ENCODE assay signal across 8 cellular contexts in the genomic region with DNA sequence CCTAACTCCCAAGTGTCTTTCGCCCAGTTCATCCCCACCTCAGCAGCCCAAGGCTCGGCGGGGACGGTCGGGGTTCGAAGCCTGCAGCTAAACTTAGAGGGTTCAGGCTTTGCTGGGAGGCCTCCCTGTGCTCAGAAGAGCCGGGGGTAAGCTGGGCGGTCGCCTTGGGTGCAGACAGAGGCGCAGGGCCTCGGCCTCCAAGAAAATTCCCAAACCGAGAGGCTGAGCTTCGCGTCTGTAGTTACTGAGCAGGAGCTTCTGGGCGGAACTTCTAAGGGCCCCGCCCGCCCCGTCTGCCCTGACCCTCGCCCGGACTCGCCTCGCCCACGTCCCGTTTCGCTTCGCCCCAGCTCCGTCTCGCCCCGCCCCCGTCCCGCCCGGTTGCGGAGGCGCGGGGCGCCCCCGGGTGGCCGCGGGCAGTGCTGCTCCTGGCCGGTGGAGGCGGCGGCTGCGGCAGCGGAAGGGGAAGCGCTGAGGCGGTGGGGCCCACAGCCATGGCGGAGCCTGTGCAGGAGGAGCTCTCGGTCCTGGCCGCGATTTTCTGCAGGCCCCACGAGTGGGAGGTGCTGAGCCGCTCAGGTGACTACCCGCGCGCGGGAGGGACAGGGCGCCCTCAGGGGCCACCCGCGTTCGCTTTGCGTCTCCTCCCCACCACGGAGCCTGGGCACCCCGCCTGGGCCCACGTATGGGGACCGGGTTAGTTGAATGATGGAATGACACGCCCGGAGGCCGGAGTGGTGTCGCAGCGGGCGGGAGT. TPM values are rescaled to one million over a fixed set of nuclear protein-coding genes. Genes with fewer than 3 reads are reported as not detected.
DNase-seq lines count a peak whose midpoint lies in the region; ATAC-seq and TF ChIP-seq lines count a peak whose summit lies in the region.

A gene with protein sequence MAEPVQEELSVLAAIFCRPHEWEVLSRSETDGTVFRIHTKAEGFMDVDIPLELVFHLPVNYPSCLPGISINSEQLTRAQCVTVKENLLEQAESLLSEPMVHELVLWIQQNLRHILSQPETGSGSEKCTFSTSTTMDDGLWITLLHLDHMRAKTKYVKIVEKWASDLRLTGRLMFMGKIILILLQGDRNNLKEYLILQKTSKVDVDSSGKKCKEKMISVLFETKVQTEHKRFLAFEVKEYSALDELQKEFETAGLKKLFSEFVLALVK (plus strand): TSS at position 474 of the 757 bp plus-strand sequence. CDS start 21 bp downstream, at position 495.

- DNase-seq in EL (peak; percentile 93), RKO (ENCODE audit: low spot score) (peak; percentile 91), fibroblast of lung (ENCODE audit: low read depth in 2 of 2) (peak; percentile 85 to 88), natural killer cell (peak; percentile 92)
- peak; percentile 88 to 89 for DNase-seq in activated T-helper 1 cell treated with anti-CD3 and anti-CD28 coated beads, Interleukin-2, amount 50 U/mL, for 16 hours (ENCODE audit: low read depth in 1 of 2, low spot score in 1 of 2)
- peak; percentile 89 for DNase-seq in stimulated activated naive CD4-positive, alpha-beta T cell treated with Interleukin-2 at 50 U/mL for 16 hours (lab: John Stamatoyannopoulos, UW)

- intact Hi-C loops in natural killer cell (cut with micrococcal nuclease): loop anchor here (2.0 to 5.0 kb wide), 2 partner anchors 161 to 817 kb away; a partner anchor contains a TSS

- peaks cover 19 to 31% of the 10 kb centered on the region in 2 donors for H3K4me1 Mint-ChIP-seq in natural killer cell

- H3K4me2 ChIP-seq in KMS-11: peak within 1 kb of the TSS; percentile 54
- peak within 1 kb of the TSS; percentile 94 for H3K4me2 ChIP-seq in fibroblast of lung (ENCODE audit: extremely low read depth, insufficient read depth, low read length)

- H3K79me2 ChIP-seq in KMS-11 (ENCODE audit: insufficient read depth, low read depth) (no peaks in the 10 kb centered on the region), fibroblast of lung (ENCODE audit: control insufficient read depth, insufficient read depth, low read length) (peaks cover 6% of the 10 kb centered on the region)

- H2AFZ ChIP-seq in KMS-11 (ENCODE audit: low read depth): peak within 1 kb of the TSS; percentile 85
- H2AFZ ChIP-seq in fibroblast of lung (ENCODE audit: low read length): peak within 1 kb of the TSS; percentile 96

- no peaks in the 10 kb centered on the region for H3K9me3 ChIP-seq in fibroblast of lung (ENCODE audit: control insufficient read depth, insufficient read depth, low read depth, low read length)

- peak within 1 kb of the TSS; percentile 69; the same call in 1 of the 2 replicates for H3K9ac ChIP-seq in KMS-11
- peak within 1 kb of the TSS; percentile 84 for H3K9ac ChIP-seq in fibroblast of lung (ENCODE audit: insufficient read depth, low read length)

- H3K27ac ChIP-seq in KMS-11 (0 out of 2 replicates have a peak within 1 kb of the TSS, but pooled peaks have one; percentile 13), fibroblast of lung (ENCODE audit: insufficient read depth, low read length) (peak within 1 kb of the TSS; percentile 77)

- H4K20me1 ChIP-seq in KMS-11 (ENCODE audit: insufficient read depth) (no peaks in the 10 kb centered on the region), fibroblast of lung (ENCODE audit: control insufficient read depth, extremely low read depth, insufficient read depth, low read length) (no peaks in the 10 kb centered on the region)

- peaks cover 19 to 24% of the 10 kb centered on the region in 2 donors for H3K27me3 Mint-ChIP-seq in natural killer cell (ENCODE audit: low read depth in 2 of 2)

- peak within 1 kb of the TSS; percentile 91 for H3K4me3 Mint-ChIP-seq in natural killer cell

- H3K36me3 ChIP-seq in KMS-11 (ENCODE audit: insufficient read depth): no peaks in the 10 kb centered on the region
- H3K36me3 ChIP-seq in fibroblast of lung (ENCODE audit: control insufficient read depth, insufficient read depth, low read length): no peaks in the 10 kb centered on the region

- no peaks in the 10 kb centered on the region for H3K27me3 ChIP-seq in KMS-11 (ENCODE audit: insufficient read depth, low read depth)
- H3K27me3 ChIP-seq in fibroblast of lung (ENCODE audit: control insufficient read depth, insufficient read depth, low read length): no peaks in the 10 kb centered on the region

- peak within 1 kb of the TSS; percentile 40 for H3K4me3 ChIP-seq in KMS-11 (IDR thresholded peaks at IDR 0.05; ENCODE audit: insufficient read depth, low read depth, low read length)
- peak within 1 kb of the TSS; percentile 85 to 89 (median 88) for H3K4me3 ChIP-seq in fibroblast of lung (replicated peaks in 1 of 4; ENCODE audit: control extremely low read depth in 1 of 4, insufficient read depth in 1 of 4, low read depth in 3 of 4, low read length in 4 of 4)

- ATAC-seq in GM21786 (IDR thresholded peaks at IDR 0.05; ENCODE audit: unreplicated experiment) (peak; percentile 95), natural killer cell (peak; percentile 94 to 98 (median 94))

- peak within 1 kb of the TSS; percentile 76 to 83 for H3K27ac Mint-ChIP-seq in natural killer cell

- peaks cover 5% of the 10 kb centered on the region for H3K4me1 ChIP-seq in KMS-11 (ENCODE audit: low read depth, poor library complexity, severe bottlenecking)
- H3K4me1 ChIP-seq in fibroblast of lung (ENCODE audit: control insufficient read depth, extremely low read depth, insufficient read depth, low read length): peaks cover 4% of the 10 kb centered on the region

- 0 out of 2 replicates have a peak, but pooled peaks have one; percentile 39 for TF ChIP-seq CTCF in KMS-11 (conservative IDR thresholded peaks at IDR 0.05; ENCODE audit: low read depth, low read length)
- TF ChIP-seq CTCF in fibroblast of lung (conservative IDR thresholded peaks at IDR 0.05 in 1 of 2, IDR thresholded peaks at IDR 0.05 in 1 of 2; ENCODE audit: low read depth in 1 of 2, low read length in 2 of 2): peak; percentile 37 to 63
- peak; percentile 75 for TF ChIP-seq CTCF in natural killer cell (IDR thresholded peaks at IDR 0.05)

- no peaks in the 10 kb centered on the region for H3K9me3 Mint-ChIP-seq in natural killer cell

- no peaks in the 10 kb centered on the region for H3K36me3 Mint-ChIP-seq in natural killer cell

RNA-seq across cellular contexts. Expression of the gene that starts here (rescaled TPM):
- total RNA-seq in fibroblast of lung: 17.5 and 20.5 TPM in 2 replicates
- 10.3 and 15.3 TPM in 2 replicates for polyA plus RNA-seq in fibroblast of lung
- 10.7 and 13.5 TPM in 2 replicates for polyA plus RNA-seq in fibroblast of lung (2012)
- 0.63 and 1.9 TPM in 2 replicates for polyA minus RNA-seq in fibroblast of lung (ENCODE audit: low replicate concordance)
- total RNA-seq in natural killer cell: 10 to 100 TPM in 2 of 3 donors, 1 to 10 TPM in 1; 8.8 to 15.3 (median 15.2) TPM

Comparison
In these comparisons a context has a peak if more than half of its experiments do, and no peak if none do; other contexts are left out.
1. Peak in every context shown above with its lines: DNase-seq, ATAC-seq, H3K4me3 ChIP-seq and H3K27ac ChIP-seq.